Comparison of ENCODE assay signal across 8 cellular contexts in genomic region chr1:147600119-147601111, GRCh38. TPM values are rescaled to one million over a fixed set of nuclear protein-coding genes. Genes with fewer than 3 reads are reported as not detected.
DNase-seq lines count a peak whose midpoint lies in the region; ATAC-seq and TF ChIP-seq lines count a peak whose summit lies in the region.

No MANE protein-coding gene starts in this region.

- TF ChIP-seq POLR2A in body of pancreas (IDR thresholded peaks at IDR 0.05) (no peak), lower leg skin (IDR thresholded peaks at IDR 0.05) (no peak)

- H3K27me3 ChIP-seq in body of pancreas, result no peaks in the 10 kb centered on the region
- no peaks in the 10 kb centered on the region for H3K27me3 ChIP-seq in thoracic aorta (replicated peaks; ENCODE audit: insufficient read depth)

- TF ChIP-seq CTCF in GM12865 (IDR thresholded peaks at IDR 0.05; ENCODE audit: insufficient read depth, low read depth, low read length, missing control alignments), result no peak
- peak in 2 of 7 experiments; percentile 34 to 50 for TF ChIP-seq CTCF in body of pancreas (IDR thresholded peaks at IDR 0.05)
- no peak for TF ChIP-seq CTCF in lower leg skin (IDR thresholded peaks at IDR 0.05)
- no peak for TF ChIP-seq CTCF in thoracic aorta (IDR thresholded peaks at IDR 0.05)

- H3K9me3 ChIP-seq in body of pancreas, result no peaks in the 10 kb centered on the region
- no peaks in the 10 kb centered on the region for H3K9me3 ChIP-seq in thoracic aorta

- H3K36me3 ChIP-seq in body of pancreas (replicated peaks in 1 of 2; ENCODE audit: insufficient read depth in 1 of 2, low read depth in 2 of 2), result no peaks in the 10 kb centered on the region
- H3K36me3 ChIP-seq in thoracic aorta, result no peaks in the 10 kb centered on the region

- peak overlapping the region; percentile 75 for H3K4me3 ChIP-seq in GM12865 (ENCODE audit: low read depth, low read length)
- H3K4me3 ChIP-seq in body of pancreas, result peak overlapping the region; percentile 69 to 85
- peak overlapping the region; percentile 55 for H3K4me3 ChIP-seq in lower leg skin (ENCODE audit: low read depth, poor library complexity, severe bottlenecking)
- H3K4me3 ChIP-seq in thoracic aorta, result peak overlapping the region; percentile 93

- WGBS in body of pancreas, 2 donors, result 1 to 3% methylated on average over 34 to 35 of the region's 42 CpGs
- WGBS in lower leg skin, 2 donors, result 1 to 2% methylated on average over 34 to 38 of the region's 42 CpGs

- DNase-seq in A172 (ENCODE audit: low spot score) (peak; percentile 40), GM12865 (ENCODE audit: low read depth) (peak; percentile 11), NCI-H524 treated with DMSO at 0.1 percent for 48 hours (lab: John Stamatoyannopoulos, UW) (peak; percentile 32), body of pancreas (no peak), lower leg skin (ENCODE audit: low spot score in 2 of 2) (no peak), thoracic aorta (ENCODE audit: low spot score) (peak; percentile 19)

- ATAC-seq in body of pancreas, result no peak
- peak; percentile 22 for ATAC-seq in thoracic aorta (ENCODE audit: insufficient number of reproducible peaks, low FRiP score, low read depth)
- ATAC-seq in HG02852 (IDR thresholded peaks at IDR 0.05; ENCODE audit: unreplicated experiment), result no peak
- ATAC-seq in GM21737 (IDR thresholded peaks at IDR 0.05; ENCODE audit: unreplicated experiment), result no peak

- H3K4me1 ChIP-seq in body of pancreas, result peaks cover 17% of the 10 kb centered on the region
- peaks cover 16 to 44% of the 10 kb centered on the region in 2 donors for H3K4me1 ChIP-seq in thoracic aorta (ENCODE audit: control insufficient read depth in 1 of 2, low read depth in 2 of 2)

- H3K27ac ChIP-seq in body of pancreas, result peak overlapping the region; percentile 85 to 93 (median 88)
- H3K27ac ChIP-seq in thoracic aorta, result peak overlapping the region; percentile 70 to 78

- intact Hi-C loops in body of pancreas (cut with DNase I), result loop anchor here (5.0 kb wide), 1 partner anchor 58 kb away; the partner anchor contains the start of gene BCL9
- intact Hi-C loops in lower leg skin (cut with DNase I; ENCODE audit: low total_unique reads), result no loop called here

RNA-seq across cellular contexts. Expression of gene BCL9, which starts 59.1 kb away (rescaled TPM):
- total RNA-seq in A172 (2014; rRNA removed; shearing (Covaris generic)), result 6.0 and 8.9 TPM in 2 replicates
- total RNA-seq in body of pancreas (1 to 10 TPM; 5.9 to 8.0 TPM), lower leg skin (10 to 100 TPM in 3 of 4 donors, 1 to 10 TPM in 1; 6.9 to 15.3 (median 12.8) TPM), thoracic aorta (10 to 100 TPM; 11.0 to 18.6 TPM)

Comparison
In these comparisons a context has a peak if more than half of its experiments do, and no peak if none do; other contexts are left out.
1. DNase-seq: peak in A172 (single experiment), GM12865 (single experiment), NCI-H524 treated with DMSO at 0.1 percent for 48 hours (single experiment) and thoracic aorta (single experiment); none in body of pancreas (0 of 4) and lower leg skin (0 of 2).
2. Peak in every context shown above with its lines, with median percentiles within 50 percentile points of each other: H3K4me3 ChIP-seq.